18 cellular contexts compared by ENCODE assay signal in the genomic region with DNA sequence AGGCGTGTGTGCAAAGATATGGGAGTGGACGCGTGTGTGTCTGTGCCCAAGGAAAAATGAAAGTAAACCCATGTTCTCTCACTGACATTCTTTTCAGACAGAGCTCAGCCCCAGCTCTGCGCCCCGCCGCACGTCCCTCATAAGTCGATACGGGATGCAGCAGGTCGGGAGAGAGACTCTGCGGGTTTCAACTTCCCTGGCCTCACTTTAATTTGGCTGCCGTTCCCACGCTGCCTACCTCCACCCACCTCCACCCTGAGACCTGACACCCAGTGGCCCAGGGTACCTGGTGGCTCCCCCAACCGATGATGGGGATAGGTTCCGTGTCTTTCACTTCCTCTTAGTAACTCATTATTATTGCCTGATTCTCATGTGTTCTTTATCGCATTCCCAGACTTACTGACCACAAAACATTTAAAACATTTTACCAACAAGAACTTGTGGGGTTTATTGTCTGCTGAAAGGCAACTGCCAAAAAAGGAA. TPM values are rescaled to one million over a fixed set of nuclear protein-coding genes. Genes with fewer than 3 reads are reported as not detected.
A peak's percentile ranks its signal among the peaks of the same experiment; 100 is the strongest.
DNase-seq lines count a peak whose midpoint lies in the region; ATAC-seq, FAIRE-seq and TF ChIP-seq lines count a peak whose summit lies in the region.
"Had no signal": no experiment of that assay in that cellular context is flagged by ENCODE, and none has a peak within 500 bp of the region (broad histone marks: within the 10 kb centered on the region; RNA-seq: fewer than 3 reads in every experiment).

No MANE protein-coding gene starts in this region.

- FAIRE-seq in H1 (lab: Jason Lieb, UNC), result no peak

- no peak overlapping the region for H4K5ac ChIP-seq in H1 (ENCODE audit: insufficient read length, low read depth, low read length)

- no peak overlapping the region for H2BK5ac ChIP-seq in H1 (ENCODE audit: low read depth, low read length)

- no peak overlapping the region for H2BK12ac ChIP-seq in H1 (ENCODE audit: low read depth, low read length)

- no TSS peak for BruUV-seq in Calu3 (replicated peaks; lab: Mats Ljungman, UMichigan)

- DNase-seq in Calu3 (no peak), LHCN-M2 (ENCODE audit: low read depth) (peak; percentile 17), H1 (ENCODE audit: low read depth in 1 of 2, low spot score in 2 of 2) (no peak), posterior vena cava (ENCODE audit: low spot score) (peak; percentile 41), DMS 273 treated with DMSO at 0.1 percent for 48 hours (lab: John Stamatoyannopoulos, UW) (no peak), HuH-7 (ENCODE audit: low spot score) (no peak)
- no peak for DNase-seq in activated T-cell treated with anti-CD3 and anti-CD28 coated beads, Interleukin-2, amount 50 U/mL, for 4 hours
- DNase-seq: C1 segment of cervical spinal cord; immature natural killer cell; NCI-H2107; NK-92 treated with Interleukin-12 subunit alpha and Interleukin-12 subunit beta, amount 100 ng/mL, for 24 hours; stimulated activated naive CD4-positive, alpha-beta T cell treated with Interleukin-2 at 50 U/mL for 16 hours had no signal

- no peaks in the 10 kb centered on the region for H3K9me3 ChIP-seq in H1 (ENCODE audit: insufficient read depth in 2 of 2, low read depth in 1 of 2, low read length in 1 of 2)

- no peak for TF ChIP-seq POLR2A in H1 (IDR thresholded peaks at IDR 0.05; ENCODE audit: control extremely low read depth in 1 of 2, low read depth in 2 of 2, low read length in 2 of 2)

- no peak overlapping the region for H2AK5ac ChIP-seq in H1 (ENCODE audit: low read depth, low read length)

- CTCF ChIA-PET in Calu3 (lab: Charles Lee) (no interaction called here), H1 (lab: Charles Lee; ENCODE audit: partially characterized antibody) (interaction anchor here (2.5 kb wide), 1 partner anchor 10 kb away, joined by 8 read pairs; no protein-coding TSS in a partner anchor)

- H3K9me3 Mint-ChIP-seq in Calu3 (ENCODE audit: low read depth, unreplicated experiment), result no peaks in the 10 kb centered on the region
- H3K9me3 Mint-ChIP-seq in activated T-cell treated with anti-CD3 and anti-CD28 coated beads, Interleukin-2, amount 50 U/mL, for 4 hours, result no peaks in the 10 kb centered on the region
- H3K9me3 Mint-ChIP-seq: dendritic cell treated with granulocyte-macrophage colony-stimulating factor and Interleukin-4, amounts not matched to agents 40 ng/mL and 50 ng/mL, for 4 days; immature natural killer cell had no signal

- H3K23me2 ChIP-seq in H1 (ENCODE audit: low read depth, low read length), result no peaks in the 10 kb centered on the region; the same call in 1 of the 2 replicates

- no peaks in the 10 kb centered on the region for H3K79me1 ChIP-seq in H1 (ENCODE audit: low read depth, low read length)

- no peak for ATAC-seq in activated T-cell treated with anti-CD3 and anti-CD28 coated beads, Interleukin-2, amount 50 U/mL, for 4 hours
- ATAC-seq in GM21723 (IDR thresholded peaks at IDR 0.05; ENCODE audit: unreplicated experiment), result no peak

- H3K18ac ChIP-seq in H1 (ENCODE audit: extremely low read depth, low read length), result no peak overlapping the region

- peaks cover 0 to 13% (median 11%) of the 10 kb centered on the region in 4 experiments; a peak in 6 of 7 replicates for H3K27me3 ChIP-seq in H1 (replicated peaks in 1 of 4; ENCODE audit: control insufficient read depth in 3 of 4, extremely low read depth in 1 of 4, insufficient read depth in 3 of 4, low read length in 3 of 4)

- no peak overlapping the region for H4K91ac ChIP-seq in H1 (replicated peaks; ENCODE audit: insufficient read length, low read length)

- no peak overlapping the region for H3K4me3 ChIP-seq in H1 (ENCODE audit: extremely low read depth in 1 of 4, insufficient read depth in 2 of 4, low read depth in 3 of 4, low read length in 4 of 4)

- no peak overlapping the region for H2AFZ ChIP-seq in H1 (ENCODE audit: low read length)

- POLR2A ChIA-PET in H1 (lab: Charles Lee; ENCODE audit: partially characterized antibody), result no interaction called here

- H3K9ac ChIP-seq in H1 (replicated peaks in 1 of 4; ENCODE audit: extremely low read depth in 1 of 4, low read depth in 3 of 4, low read length in 3 of 4), result no peak overlapping the region; a peak in 1 of 7 replicates

- no peak overlapping the region for H3K14ac ChIP-seq in H1 (ENCODE audit: insufficient read length)

- no peak overlapping the region for H3K56ac ChIP-seq in H1 (replicated peaks; ENCODE audit: insufficient read length, low read depth, low read length)

- peaks cover 0 to 2% of the 10 kb centered on the region in 2 experiments for H4K20me1 ChIP-seq in H1 (replicated peaks in 1 of 2; ENCODE audit: control insufficient read depth in 1 of 2, insufficient read depth in 2 of 2, low read length in 2 of 2)

- no peak overlapping the region for H3K27ac ChIP-seq in H1 (ENCODE audit: low read depth, low read length)
- H3K27ac ChIP-seq: VCaP had no signal

- no peak overlapping the region for H2BK20ac ChIP-seq in H1 (ENCODE audit: low read length)

- H3K36me3 ChIP-seq in H1 (ENCODE audit: control insufficient read depth in 2 of 4, insufficient read depth in 4 of 4, low read length in 3 of 4), result no peaks in the 10 kb centered on the region

- TF ChIP-seq CTCF in Calu3 (IDR thresholded peaks at IDR 0.05; ENCODE audit: unreplicated experiment) (no peak), H1 (IDR thresholded peaks at IDR 0.05; ENCODE audit: control extremely low read depth in 1 of 3, insufficient read depth in 1 of 3, low read depth in 1 of 3, low read length in 3 of 3) (no peak)

- H3K4me1 Mint-ChIP-seq in Calu3 (ENCODE audit: low read depth, unreplicated experiment), result no peaks in the 10 kb centered on the region
- H3K4me1 Mint-ChIP-seq in activated T-cell treated with anti-CD3 and anti-CD28 coated beads, Interleukin-2, amount 50 U/mL, for 4 hours (ENCODE audit: low read depth), result no peaks in the 10 kb centered on the region
- H3K4me1 Mint-ChIP-seq: immature natural killer cell had no signal

- peak overlapping the region; percentile 37 for H3K27ac Mint-ChIP-seq in Calu3 (ENCODE audit: unreplicated experiment)
- H3K27ac Mint-ChIP-seq: activated naive CD8-positive, alpha-beta T cell; dendritic cell treated with granulocyte-macrophage colony-stimulating factor and Interleukin-4, amounts not matched to agents 40 ng/mL and 50 ng/mL, for 4 days; immature natural killer cell had no signal

- no peak overlapping the region for H4K8ac ChIP-seq in H1 (ENCODE audit: extremely low read depth, insufficient read depth, low read length)

- H3K4me1 ChIP-seq in H1 (replicated peaks in 1 of 4; ENCODE audit: control insufficient read depth in 3 of 4, insufficient read depth in 4 of 4, low read length in 3 of 4), result peaks cover 0 to 9% (median 4%) of the 10 kb centered on the region in 4 experiments; a peak in 5 of 7 replicates

- no peak overlapping the region for H2BK120ac ChIP-seq in H1 (replicated peaks; ENCODE audit: low read depth, low read length)

- WGBS in H1 (ENCODE audit: extremely low coverage in 1 of 2, insufficient coverage in 1 of 2, insufficient read length in 1 of 2, insufficient replicate concordance in 2 of 2, low coverage in 1 of 2, low lambda C conversion rate in 2 of 2, missing lambda C conversion rate in 1 of 2), 2 experiments, result 88% methylated on average over 16 of the region's 16 CpGs; no CpG with 5 or more reads in 1 of the 2 experiments

- peak overlapping the region; percentile 19 for H3K4ac ChIP-seq in H1 (replicated peaks; ENCODE audit: insufficient read length, low read depth, low read length)

- H3K79me2 ChIP-seq in H1 (ENCODE audit: control insufficient read depth in 1 of 2, insufficient read depth in 2 of 2, low read length in 2 of 2), result no peaks in the 10 kb centered on the region

- no peak for TF ChIP-seq RAD21 in H1 (IDR thresholded peaks at IDR 0.05 in 1 of 2, conservative IDR thresholded peaks at IDR 0.05 in 1 of 2; ENCODE audit: low read depth in 2 of 2, low read length in 2 of 2)

- peaks cover 71% of the 10 kb centered on the region for H3K27me3 Mint-ChIP-seq in Calu3 (ENCODE audit: unreplicated experiment)
- H3K27me3 Mint-ChIP-seq in activated T-cell treated with anti-CD3 and anti-CD28 coated beads, Interleukin-2, amount 50 U/mL, for 4 hours (ENCODE audit: low read depth), result peaks cover 70% of the 10 kb centered on the region

- H3K23ac ChIP-seq in H1 (ENCODE audit: insufficient read length), result no peak overlapping the region

- TF ChIP-seq EP300 in H1 (IDR thresholded peaks at IDR 0.05; ENCODE audit: borderline replicate concordance in 1 of 2, low read depth in 2 of 2, low read length in 2 of 2), result no peak

- no peak overlapping the region for H3K4me2 ChIP-seq in H1 (ENCODE audit: insufficient read depth in 1 of 2, low read depth in 2 of 2, low read length in 2 of 2)

- no peak overlapping the region for H2BK15ac ChIP-seq in H1 (ENCODE audit: low read length)

- H3K36me3 Mint-ChIP-seq in Calu3 (ENCODE audit: insufficient read depth, unreplicated experiment), result peaks cover 6% of the 10 kb centered on the region
- no peaks in the 10 kb centered on the region for H3K36me3 Mint-ChIP-seq in activated T-cell treated with anti-CD3 and anti-CD28 coated beads, Interleukin-2, amount 50 U/mL, for 4 hours (ENCODE audit: insufficient read depth)
- H3K36me3 Mint-ChIP-seq: activated naive CD8-positive, alpha-beta T cell; immature natural killer cell had no signal

- intact Hi-C loops in Calu3 (cut with micrococcal nuclease; ENCODE audit: unreplicated experiment), result no loop called here
- intact Hi-C loops in posterior vena cava (cut with DNase I), result no loop called here

- peak overlapping the region; percentile 69 for H3K4me3 Mint-ChIP-seq in Calu3 (ENCODE audit: low read depth, unreplicated experiment)
- no peak overlapping the region for H3K4me3 Mint-ChIP-seq in activated T-cell treated with anti-CD3 and anti-CD28 coated beads, Interleukin-2, amount 50 U/mL, for 4 hours
- H3K4me3 Mint-ChIP-seq: activated naive CD8-positive, alpha-beta T cell; dendritic cell treated with granulocyte-macrophage colony-stimulating factor and Interleukin-4, amounts not matched to agents 40 ng/mL and 50 ng/mL, for 4 days; immature natural killer cell had no signal

TF ChIP-seq in H1, 55 proteins besides CTCF, POLR2A, EP300 and RAD21 (continues in another document):
- no peak for TF ChIP-seq SIN3A (conservative IDR thresholded peaks at IDR 0.05 in 1 of 2, IDR thresholded peaks at IDR 0.05 in 1 of 2; ENCODE audit: low read depth in 1 of 2, low read length in 2 of 2)

RNA-seq across cellular contexts. Expression of gene LHX2, which starts 19.4 kb away (rescaled TPM):
- total RNA-seq in Calu3 (2022) (not detected in 2 replicates), LHCN-M2 (2014; rRNA removed) (2.4 and 3.4 TPM in 2 replicates), posterior vena cava (not detected)
- polyA plus RNA-seq in LHCN-M2 (2012), result 2.6 TPM
- total RNA-seq in H1 (2021; fragmentation: NEBNext Ultra II Directional; extraction: Animal tissue kit (Norgen Biotek cat#: 25700)), result 0.11 and 0.17 TPM in 2 replicates
- polyA plus RNA-seq in H1 (2011; rRNA removed), result 0.72 and 0.86 TPM in 2 replicates
- polyA plus RNA-seq in H1 (2011; cell fraction: cytosol; rRNA removed), result 0.66 TPM
- 0.20 TPM for polyA plus RNA-seq in H1 (2011; cell fraction: nucleus; rRNA removed)
- 0.31 to 0.59 TPM (median 0.37 TPM) in 3 of 4 replicates, not detected in the other for polyA plus RNA-seq in H1 (2012, experiment 1 of 2)
- 0.66 TPM for polyA plus RNA-seq in H1 (2012, experiment 2 of 2)
- 0.34 TPM for polyA plus RNA-seq in H1 (2013, experiment 1 of 2)
- polyA plus RNA-seq in H1 (2013, experiment 2 of 2), result 0.20 TPM
- polyA minus RNA-seq in H1 (2011; rRNA and poly(A)+ RNA removed), result 0.49 TPM in 1 of 2 replicates, not detected in the other
- polyA minus RNA-seq in H1 (2011; cell fraction: cytosol; rRNA and poly(A)+ RNA removed), result not detected
- polyA minus RNA-seq in H1 (2011; cell fraction: nucleus; rRNA and poly(A)+ RNA removed), result 0.50 TPM
- total RNA-seq in activated T-cell treated with anti-CD3 and anti-CD28 coated beads, Interleukin-2, amount 50 U/mL, for 4 hours, result under 1 TPM in 1 of 3 donors, not detected in 2; 0.10 TPM
- total RNA-seq: fibroblast of lung, SK-MEL-5 had no signal
- polyA plus RNA-seq: fibroblast of lung, immature natural killer cell had no signal

Comparison
In these comparisons a context has a peak if more than half of its experiments do, and no peak if none do; other contexts are left out.
1. DNase-seq: peak in LHCN-M2 (single experiment) and posterior vena cava (single experiment); none in Calu3 (single experiment), H1 (0 of 2), activated T-cell treated with anti-CD3 and anti-CD28 coated beads, Interleukin-2, amount 50 U/mL, for 4 hours (single experiment), DMS 273 treated with DMSO at 0.1 percent for 48 hours (single experiment) and HuH-7 (single experiment).